Comparison of ENCODE assay signal across 8 cellular contexts in the genomic region with DNA sequence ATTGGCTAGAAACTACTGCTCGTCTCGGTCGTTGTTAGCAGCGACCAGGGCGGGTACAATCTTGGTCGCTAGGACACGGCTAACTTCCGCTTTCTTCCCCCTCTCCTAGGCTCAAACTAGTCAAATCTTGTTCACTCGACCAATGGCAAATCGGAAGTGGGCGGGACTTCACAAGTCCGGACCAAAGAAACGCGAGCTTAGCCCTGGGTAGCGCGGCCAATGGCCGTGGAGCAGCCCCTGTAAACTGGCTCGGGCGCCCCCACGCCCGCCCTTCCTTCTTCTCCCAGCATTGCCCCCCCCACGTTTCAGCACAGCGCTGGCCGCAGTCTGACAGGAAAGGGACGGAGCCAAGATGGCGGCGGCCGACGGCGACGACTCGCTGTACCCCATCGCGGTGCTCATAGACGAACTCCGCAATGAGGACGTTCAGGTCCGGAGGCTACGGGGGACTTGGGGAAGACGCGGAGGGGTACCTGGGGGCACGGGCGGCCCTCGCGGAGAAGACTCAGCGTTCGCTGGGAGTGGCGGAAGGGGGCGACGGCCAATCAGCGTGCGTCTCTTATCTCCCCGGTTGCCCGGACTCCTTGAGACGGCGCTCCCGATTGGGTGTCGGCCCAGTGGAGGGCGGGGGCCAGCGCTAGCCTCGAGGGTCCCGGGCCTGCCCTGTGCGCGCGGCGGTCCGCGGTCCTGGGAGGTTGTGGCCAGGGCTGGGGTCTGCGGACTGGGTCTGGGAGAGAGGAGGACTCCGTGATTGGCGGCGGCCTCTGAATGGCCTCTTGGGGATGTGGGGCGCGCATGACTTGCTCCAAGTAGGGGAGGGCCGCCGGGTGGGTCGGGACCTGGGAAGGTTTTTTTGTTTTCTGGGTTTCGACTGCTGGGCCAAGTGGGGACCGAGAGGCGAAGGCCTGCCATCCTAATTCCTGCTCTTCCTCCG. TPM values are rescaled to one million over a fixed set of nuclear protein-coding genes. Genes with fewer than 3 reads are reported as not detected.
DNase-seq lines count a peak whose midpoint lies in the region; ATAC-seq and TF ChIP-seq lines count a peak whose summit lies in the region.

A gene (plus strand): TSS at position 308 of the 934 bp plus-strand sequence. CDS start 45 bp downstream, at position 353.

- no peaks in the 10 kb centered on the region for H3K9me3 ChIP-seq in SK-N-SH
- no peaks in the 10 kb centered on the region for H3K9me3 ChIP-seq in gastroesophageal sphincter
- H3K9me3 ChIP-seq in neutrophil = no peaks in the 10 kb centered on the region

- H3K9ac ChIP-seq in SK-N-SH = peak within 1 kb of the TSS; percentile 93

- H3K4me1 ChIP-seq in SK-N-SH (ENCODE audit: control insufficient read depth in 1 of 2, insufficient read depth in 2 of 2, low read depth in 1 of 2, low read length in 1 of 2) (peaks cover 12 to 17% of the 10 kb centered on the region in 2 experiments; a peak in 3 of 4 replicates), gastroesophageal sphincter (peaks cover 0 to 60% (median 35%) of the 10 kb centered on the region in 3 donors), neutrophil (ENCODE audit: control insufficient read depth in 1 of 2, insufficient read depth in 1 of 2, low read depth in 1 of 2, low read length in 1 of 2) (peaks cover 18 to 21% of the 10 kb centered on the region in 2 experiments)

- POLR2A ChIA-PET in SK-N-SH (lab: Yijun Ruan, JAX) = interaction anchor here (0.5 to 2.0 kb wide), 11 partner anchors 8 to 209 kb away, joined by 3 to 13 read pairs (median 3); a partner anchor contains a TSS

- peak; percentile 100 for DNase-seq in GM04504 (ENCODE audit: low read depth)
- peak; percentile 99 for DNase-seq in NCI-H1048 (lab: John Stamatoyannopoulos, UW)
- peak; percentile 97 for DNase-seq in SK-N-SH
- peak; percentile 98 for DNase-seq in activated naive CD4-positive, alpha-beta T cell treated with anti-CD3 and anti-CD28 coated beads, Interleukin-2, amount 50 U/mL, for 16 hours
- DNase-seq in substantia nigra (lab: John Stamatoyannopoulos, UW) = peak; percentile 96 to 100 (median 100)

- peaks cover 4% of the 10 kb centered on the region for H3F3A ChIP-seq in SK-N-SH (replicated peaks; ENCODE audit: insufficient read depth)

- H3K4me2 ChIP-seq in SK-N-SH = peak within 1 kb of the TSS; percentile 92

- under 1% methylated on average over 34 of the region's 81 CpGs for WGBS in SK-N-SH (ENCODE audit: low lambda C conversion rate)
- 0 to 3% methylated on average over 2 to 7 of the region's 81 CpGs for WGBS in gastroesophageal sphincter (ENCODE audit: low coverage in 1 of 2), 2 donors

- peaks cover 21% of the 10 kb centered on the region for H4K20me1 ChIP-seq in SK-N-SH (ENCODE audit: insufficient read depth)

- TF ChIP-seq RAD21 in SK-N-SH (IDR thresholded peaks at IDR 0.05; ENCODE audit: low read length) = no peak

- TF ChIP-seq POLR2A in gastroesophageal sphincter (IDR thresholded peaks at IDR 0.05) = peak; percentile 90 to 92

- peak within 1 kb of the TSS; percentile 86 for H2AFZ ChIP-seq in SK-N-SH (ENCODE audit: low read depth)

- TF ChIP-seq CTCF in SK-N-SH (IDR thresholded peaks at IDR 0.05) = no peak
- peak in 1 of 4 experiments; percentile 22 for TF ChIP-seq CTCF in gastroesophageal sphincter (IDR thresholded peaks at IDR 0.05)
- TF ChIP-seq CTCF in neutrophil (IDR thresholded peaks at IDR 0.05) = peak; percentile 33

- H3K4me3 ChIP-seq in SK-N-SH (ENCODE audit: low read depth in 2 of 2, low read length in 1 of 2) (peak within 1 kb of the TSS; percentile 68 to 81), gastroesophageal sphincter (peak within 1 kb of the TSS; percentile 63 to 95), neutrophil (ENCODE audit: low read depth in 1 of 2, low read length in 1 of 2) (peak within 1 kb of the TSS; percentile 93 to 99)

- H3K27ac ChIP-seq in SK-N-SH (ENCODE audit: low read depth in 2 of 2, low read length in 1 of 2) (peak within 1 kb of the TSS; percentile 91 to 94), gastroesophageal sphincter (peak within 1 kb of the TSS; percentile 89 to 100 (median 95)), neutrophil (peak within 1 kb of the TSS; percentile 100), substantia nigra (ENCODE audit: low read depth, low read length, poor library complexity, severe bottlenecking) (peak within 1 kb of the TSS; percentile 98)

- no peaks in the 10 kb centered on the region for H3K27me3 ChIP-seq in SK-N-SH (ENCODE audit: insufficient read depth)
- H3K27me3 ChIP-seq in gastroesophageal sphincter = no peaks in the 10 kb centered on the region
- no peaks in the 10 kb centered on the region for H3K27me3 ChIP-seq in neutrophil

- no peaks in the 10 kb centered on the region for H3K9me2 ChIP-seq in SK-N-SH

- CTCF ChIA-PET in SK-N-SH (lab: Yijun Ruan, JAX) = interaction anchor here (1.0 to 2.0 kb wide), 3 partner anchors 19 to 51 kb away, joined by 3 to 14 read pairs (median 5); a partner anchor contains a TSS

- ATAC-seq in HG02571 (IDR thresholded peaks at IDR 0.05; ENCODE audit: unreplicated experiment) = peak; percentile 88
- ATAC-seq in gastroesophageal sphincter = peak; percentile 96

- peaks cover 51% of the 10 kb centered on the region for H3K79me2 ChIP-seq in SK-N-SH (ENCODE audit: insufficient read depth)

- H3K36me3 ChIP-seq in SK-N-SH (replicated peaks in 1 of 2; ENCODE audit: control insufficient read depth in 1 of 2, insufficient read depth in 2 of 2, low read length in 1 of 2) (peaks cover 3 to 14% of the 10 kb centered on the region in 2 experiments), gastroesophageal sphincter (peaks cover 0 to 13% of the 10 kb centered on the region in 2 donors), neutrophil (peaks cover 15% of the 10 kb centered on the region)

- TF ChIP-seq EP300 in SK-N-SH (IDR thresholded peaks at IDR 0.05; ENCODE audit: borderline replicate concordance in 1 of 2, low read depth in 1 of 2, low read length in 1 of 2) = no peak
- no peak for TF ChIP-seq EP300 in gastroesophageal sphincter (IDR thresholded peaks at IDR 0.05)

TF ChIP-seq in SK-N-SH, 30 proteins besides CTCF, POLR2A, EP300 and RAD21 (continues in another document):
- TF ChIP-seq TEAD4 (IDR thresholded peaks at IDR 0.05; ENCODE audit: borderline replicate concordance, insufficient read depth) (no peak), SIN3A (IDR thresholded peaks at IDR 0.05; ENCODE audit: borderline replicate concordance, low read depth, low read length) (peak; percentile 73; the same call in 1 of the 2 replicates), TCF12 (IDR thresholded peaks at IDR 0.05) (peak; percentile 24; the same call in 1 of the 2 replicates), NRF1 (IDR thresholded peaks at IDR 0.05; ENCODE audit: low read depth, low read length) (no peak), RXRA (IDR thresholded peaks at IDR 0.05; ENCODE audit: borderline replicate concordance, low read depth) (no peak), MEF2A (IDR thresholded peaks at IDR 0.05; ENCODE audit: borderline replicate concordance, low read depth) (no peak), GABPA (IDR thresholded peaks at IDR 0.05; ENCODE audit: low read depth) (peak; percentile 82), FOXM1 (IDR thresholded peaks at IDR 0.05; ENCODE audit: low read depth) (no peak), RCOR1 (IDR thresholded peaks at IDR 0.05; ENCODE audit: low read length) (no peak), CHD2 (IDR thresholded peaks at IDR 0.05; ENCODE audit: low read length, partially characterized antibody) (peak; percentile 87), SMC3 (IDR thresholded peaks at IDR 0.05; ENCODE audit: low read depth, low read length) (no peak), ELF1 (IDR thresholded peaks at IDR 0.05) (peak; percentile 68), YY1 (IDR thresholded peaks at IDR 0.05; ENCODE audit: low read depth) (peak; percentile 95), MXI1 (IDR thresholded peaks at IDR 0.05; ENCODE audit: low read depth, low read length) (peak; percentile 86)
- TF ChIP-seq, protein P1, sequence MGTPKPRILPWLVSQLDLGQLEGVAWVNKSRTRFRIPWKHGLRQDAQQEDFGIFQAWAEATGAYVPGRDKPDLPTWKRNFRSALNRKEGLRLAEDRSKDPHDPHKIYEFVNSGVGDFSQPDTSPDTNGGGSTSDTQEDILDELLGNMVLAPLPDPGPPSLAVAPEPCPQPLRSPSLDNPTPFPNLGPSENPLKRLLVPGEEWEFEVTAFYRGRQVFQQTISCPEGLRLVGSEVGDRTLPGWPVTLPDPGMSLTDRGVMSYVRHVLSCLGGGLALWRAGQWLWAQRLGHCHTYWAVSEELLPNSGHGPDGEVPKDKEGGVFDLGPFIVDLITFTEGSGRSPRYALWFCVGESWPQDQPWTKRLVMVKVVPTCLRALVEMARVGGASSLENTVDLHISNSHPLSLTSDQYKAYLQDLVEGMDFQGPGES (IDR thresholded peaks at IDR 0.05; ENCODE audit: low read depth, low read length) = peak; percentile 66
- TF ChIP-seq, protein P2, sequence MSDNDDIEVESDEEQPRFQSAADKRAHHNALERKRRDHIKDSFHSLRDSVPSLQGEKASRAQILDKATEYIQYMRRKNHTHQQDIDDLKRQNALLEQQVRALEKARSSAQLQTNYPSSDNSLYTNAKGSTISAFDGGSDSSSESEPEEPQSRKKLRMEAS (IDR thresholded peaks at IDR 0.05; ENCODE audit: low read depth) = peak; percentile 77
- TF ChIP-seq, protein P3, sequence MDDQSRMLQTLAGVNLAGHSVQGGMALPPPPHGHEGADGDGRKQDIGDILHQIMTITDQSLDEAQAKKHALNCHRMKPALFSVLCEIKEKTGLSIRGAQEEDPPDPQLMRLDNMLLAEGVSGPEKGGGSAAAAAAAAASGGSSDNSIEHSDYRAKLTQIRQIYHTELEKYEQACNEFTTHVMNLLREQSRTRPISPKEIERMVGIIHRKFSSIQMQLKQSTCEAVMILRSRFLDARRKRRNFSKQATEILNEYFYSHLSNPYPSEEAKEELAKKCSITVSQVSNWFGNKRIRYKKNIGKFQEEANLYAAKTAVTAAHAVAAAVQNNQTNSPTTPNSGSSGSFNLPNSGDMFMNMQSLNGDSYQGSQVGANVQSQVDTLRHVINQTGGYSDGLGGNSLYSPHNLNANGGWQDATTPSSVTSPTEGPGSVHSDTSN (IDR thresholded peaks at IDR 0.05) = peak; percentile 81

RNA-seq across cellular contexts. Expression of the gene that starts here (rescaled TPM):
- polyA plus RNA-seq in SK-N-SH (2012; rRNA removed) = 162 and 163 TPM in 2 replicates
- 80.3 and 120 TPM in 2 replicates for polyA plus RNA-seq in SK-N-SH (2012; cell fraction: cytosol; rRNA removed)
- polyA plus RNA-seq in SK-N-SH (2012; cell fraction: nucleus; rRNA removed) = 159 and 228 TPM in 2 replicates
- total RNA-seq in gastroesophageal sphincter = 100 to 1,000 TPM; 177 to 286 (median 190) TPM

Comparison
In these comparisons a context has a peak if more than half of its experiments do, and no peak if none do; other contexts are left out.
1. Peak in every context shown above with its lines: DNase-seq, ATAC-seq, H3K4me3 ChIP-seq and H3K27ac ChIP-seq.